ENCODE assay signal across 19 cellular contexts in the genomic region with DNA sequence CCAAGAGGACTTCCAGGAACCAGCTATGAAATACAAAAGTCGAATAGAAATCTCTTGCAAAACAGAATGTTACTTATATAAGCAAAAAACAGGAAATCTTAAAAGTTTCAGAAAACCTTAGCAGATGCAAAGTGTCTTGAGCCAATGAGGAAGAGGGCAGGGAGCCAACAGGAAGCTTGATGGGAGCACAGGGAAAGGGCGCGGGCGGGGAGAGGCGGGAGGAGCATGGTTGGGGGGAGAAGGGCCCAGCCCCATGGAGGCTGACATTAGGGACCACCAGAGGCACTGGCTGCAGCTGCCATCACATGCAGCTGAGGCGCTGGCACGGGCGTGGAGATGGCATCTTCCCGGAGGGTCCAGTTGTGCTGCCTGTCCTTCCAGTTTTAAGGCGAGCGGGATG.
"Had no signal": no experiment of that assay in that cellular context is flagged by ENCODE, and none has a peak within 500 bp of the region (broad histone marks: within the 10 kb centered on the region; RNA-seq: fewer than 3 reads in every experiment).

No MANE protein-coding gene starts in this region.

- H3K4me1 ChIP-seq: ascending aorta, breast epithelium, gastrocnemius medialis, left lung, tibial artery had no signal

- H3K36me3 ChIP-seq: ascending aorta, breast epithelium, gastrocnemius medialis, left lung, tibial artery, WERI-Rb-1 had no signal

- DNase-seq: activated CD4-positive, alpha-beta memory T cell treated with anti-CD3 and anti-CD28 coated beads for 36 hours; activated CD8-positive, alpha-beta memory T cell treated with anti-CD3 and anti-CD28 coated beads, Interleukin-2, amount 10 ng/mL, durations not matched to agents 7 days and 5 days; activated naive CD4-positive, alpha-beta T cell treated with anti-CD3 and anti-CD28 coated beads for 36 hours; activated naive CD8-positive, alpha-beta T cell treated with anti-CD3 and anti-CD28 coated beads, Interleukin-2, amount 50 U/mL, for 24 hours; activated T-cell treated with anti-CD3 and anti-CD28 coated beads, Interleukin-2, amount 50 U/mL, for 1 hour; dermis blood vessel endothelial cell; left lung; stimulated activated CD4-positive, alpha-beta T cell treated with anti-CD3 and anti-CD28 coated beads, Interleukin-15, amount 100 ng/mL, for 24 hours; stimulated activated CD4-positive, alpha-beta T cell treated with anti-CD3 and anti-CD28 coated beads, Interleukin-4, amount 100 ng/mL, for 1 hour; stimulated activated naive B cell treated with anti-CD40 and anti-IgM and Interleukin-4, amounts not matched to agents 10 μg/mL and 1 μg/mL and 100 μg/mL, for 72 hours; T-helper 9 cell; WERI-Rb-1 had no signal

- H3K4me3 ChIP-seq: ascending aorta, breast epithelium, gastrocnemius medialis, left lung, skin epidermis, tibial artery had no signal

- FAIRE-seq: islet of Langerhans had no signal

- H3K9me3 ChIP-seq: ascending aorta, breast epithelium, gastrocnemius medialis, left lung, tibial artery had no signal

- ATAC-seq: activated CD8-positive, alpha-beta memory T cell treated with anti-CD3 and anti-CD28 coated beads, Interleukin-2, amount 10 ng/mL, durations not matched to agents 7 days and 5 days; activated naive CD8-positive, alpha-beta T cell treated with anti-CD3 and anti-CD28 coated beads, Interleukin-2, amount 50 U/mL, for 24 hours; left lung; stimulated activated naive B cell treated with anti-CD40 and anti-IgM and Interleukin-4, amounts not matched to agents 10 μg/mL and 1 μg/mL and 100 μg/mL, for 72 hours had no signal

- H3K27me3 ChIP-seq: ascending aorta, breast epithelium, gastrocnemius medialis, left lung, tibial artery had no signal

- H3K27ac ChIP-seq: ascending aorta, breast epithelium, epithelial cell of prostate, tibial artery, WERI-Rb-1 had no signal
